ENCODE assay signal across 9 cellular contexts in genomic region chr15:92907880-92908279, GRCh38. TPM values are rescaled to one million over a fixed set of nuclear protein-coding genes. Genes with fewer than 3 reads are reported as not detected.
DNase-seq lines count a peak whose midpoint lies in the region; ATAC-seq and TF ChIP-seq lines count a peak whose summit lies in the region.
"Had no signal": no experiment of that assay in that cellular context is flagged by ENCODE, and none has a peak within 500 bp of the region (broad histone marks: within the 10 kb centered on the region; RNA-seq: fewer than 3 reads in every experiment).

No MANE protein-coding gene starts in this region.

- H3K36me3 ChIP-seq in A673 (ENCODE audit: insufficient read depth, low read length, poor library complexity, severe bottlenecking) (peaks cover 20% of the 10 kb centered on the region), GM23338 (ENCODE audit: insufficient read depth) (no peaks in the 10 kb centered on the region), fibroblast of lung (ENCODE audit: control insufficient read depth, insufficient read depth, low read length) (no peaks in the 10 kb centered on the region)

- TF ChIP-seq CTCF in A673 (conservative IDR thresholded peaks at IDR 0.05; ENCODE audit: low read depth, low read length) (no peak), GM23338 (conservative IDR thresholded peaks at IDR 0.05; ENCODE audit: low read depth in 2 of 2) (no peak), activated B cell treated with CpG ODN at 0.5 μM for 24 hours (IDR thresholded peaks at IDR 0.05) (no peak), fibroblast of lung (conservative IDR thresholded peaks at IDR 0.05 in 1 of 2, IDR thresholded peaks at IDR 0.05 in 1 of 2; ENCODE audit: low read depth in 1 of 2, low read length in 2 of 2) (no peak)

- CTCF ChIA-PET in A673 (lab: Charles Lee), result interaction anchor here (0.6 to 0.9 kb wide), 4 partner anchors 10 to 828 kb away, joined by 3 to 6 read pairs (median 6); no protein-coding TSS in a partner anchor
- CTCF ChIA-PET in activated B cell treated with CpG ODN at 0.5 μM for 24 hours (lab: Charles Lee), result interaction anchor here (1.2 to 3.8 kb wide), 6 partner anchors 9 to 110 kb away, joined by 3 to 28 read pairs (median 8); no protein-coding TSS in a partner anchor

- H3K4me3 Mint-ChIP-seq in GM23338, result no peak overlapping the region; the same call in 2 of the 3 replicates
- H3K4me3 Mint-ChIP-seq in activated B cell treated with CpG ODN at 0.5 μM for 24 hours, result peak overlapping the region; percentile 70

- no TSS peak for BruUV-seq in A673 (replicated peaks; lab: Mats Ljungman, UMichigan)

- intact Hi-C loops in A673 (cut with micrococcal nuclease; ENCODE audit: unreplicated experiment), result no loop called here
- intact Hi-C loops in activated B cell treated with CpG ODN at 0.5 μM for 24 hours (cut with micrococcal nuclease), result no loop called here

- no peak for ATAC-seq in GM23338
- ATAC-seq in activated B cell treated with CpG ODN at 0.5 μM for 24 hours (ENCODE audit: low read depth), result no peak
- no peak for ATAC-seq in HG03135 (IDR thresholded peaks at IDR 0.05; ENCODE audit: unreplicated experiment)
- ATAC-seq in HG03457 (IDR thresholded peaks at IDR 0.05; ENCODE audit: unreplicated experiment), result no peak

- H3K4me1 ChIP-seq in A673 (ENCODE audit: insufficient read depth, low read length, poor library complexity, severe bottlenecking) (peaks cover 53% of the 10 kb centered on the region), GM23338 (ENCODE audit: insufficient read depth) (peaks cover 39% of the 10 kb centered on the region), fibroblast of lung (ENCODE audit: control insufficient read depth, extremely low read depth, insufficient read depth, low read length) (peaks cover 24% of the 10 kb centered on the region)

- peaks cover 42% of the 10 kb centered on the region for H4K20me1 ChIP-seq in GM23338 (replicated peaks; ENCODE audit: insufficient read depth)
- H4K20me1 ChIP-seq in fibroblast of lung (ENCODE audit: control insufficient read depth, extremely low read depth, insufficient read depth, low read length), result no peaks in the 10 kb centered on the region

- H3K4me1 Mint-ChIP-seq in GM23338, result peaks cover 76% of the 10 kb centered on the region
- H3K4me1 Mint-ChIP-seq in activated B cell treated with CpG ODN at 0.5 μM for 24 hours, result peaks cover 90% of the 10 kb centered on the region

- H3K79me2 ChIP-seq in GM23338 (replicated peaks; ENCODE audit: insufficient read depth) (peaks cover 95% of the 10 kb centered on the region), fibroblast of lung (ENCODE audit: control insufficient read depth, insufficient read depth, low read length) (peaks cover 94% of the 10 kb centered on the region)

- H3K9me3 Mint-ChIP-seq in GM23338 (no peaks in the 10 kb centered on the region; the same call in 2 of the 3 replicates), activated B cell treated with CpG ODN at 0.5 μM for 24 hours (no peaks in the 10 kb centered on the region)

- H3K36me3 Mint-ChIP-seq in GM23338 (ENCODE audit: low read depth), result peaks cover 42% of the 10 kb centered on the region
- peaks cover 52% of the 10 kb centered on the region for H3K36me3 Mint-ChIP-seq in activated B cell treated with CpG ODN at 0.5 μM for 24 hours (ENCODE audit: low read depth)

- H3K27me3 Mint-ChIP-seq in GM23338 (ENCODE audit: insufficient read depth, low read depth, poor library complexity), result peaks cover 18% of the 10 kb centered on the region
- no peaks in the 10 kb centered on the region for H3K27me3 Mint-ChIP-seq in activated B cell treated with CpG ODN at 0.5 μM for 24 hours

- H3K27ac Mint-ChIP-seq in GM23338, result no peak overlapping the region
- peak overlapping the region; percentile 100 for H3K27ac Mint-ChIP-seq in activated B cell treated with CpG ODN at 0.5 μM for 24 hours

- H2AFZ ChIP-seq in GM23338, result no peak overlapping the region
- no peak overlapping the region for H2AFZ ChIP-seq in fibroblast of lung (ENCODE audit: low read length)

- H3K4me2 ChIP-seq in GM23338 (peak overlapping the region; percentile 26; the same call in 1 of the 2 replicates), fibroblast of lung (ENCODE audit: extremely low read depth, insufficient read depth, low read length) (peak overlapping the region; percentile 99)

- H3F3A ChIP-seq in GM23338 (replicated peaks; ENCODE audit: low read depth), result no peaks in the 10 kb centered on the region; the same call in 1 of the 2 replicates

- POLR2A ChIA-PET in A673 (lab: Charles Lee; ENCODE audit: low non-redundant PET), result interaction anchor here (0.7 kb wide), 1 partner anchor 25 kb away, joined by 11 read pairs; no protein-coding TSS in a partner anchor
- POLR2A ChIA-PET in activated B cell treated with CpG ODN at 0.5 μM for 24 hours (lab: Charles Lee), result interaction anchor here (0.6 to 10.5 kb wide), 10 partner anchors 8 to 105 kb away, joined by 3 to 449 read pairs (median 8); no protein-coding TSS in a partner anchor

- no peak overlapping the region for H3K9ac ChIP-seq in fibroblast of lung (ENCODE audit: insufficient read depth, low read length)

- H3K4me3 ChIP-seq in A673 (ENCODE audit: low read depth, low read length, poor library complexity, severe bottlenecking) (peak overlapping the region; percentile 68), GM23338 (no peak overlapping the region), fibroblast of lung (replicated peaks in 1 of 4; ENCODE audit: control extremely low read depth in 1 of 4, insufficient read depth in 1 of 4, low read depth in 3 of 4, low read length in 4 of 4) (peak overlapping the region in 2 of 4 experiments; percentile 70 to 96)
- H3K4me3 ChIP-seq: HAP-1 had no signal

- H3K27me3 ChIP-seq in A673 (replicated peaks; ENCODE audit: insufficient read depth, low read depth, low read length, poor library complexity) (no peaks in the 10 kb centered on the region), GM23338 (ENCODE audit: insufficient read depth) (no peaks in the 10 kb centered on the region), fibroblast of lung (ENCODE audit: control insufficient read depth, insufficient read depth, low read length) (no peaks in the 10 kb centered on the region)

- DNase-seq in A673 (ENCODE audit: low spot score) (peak; percentile 87), GM23338 (ENCODE audit: low spot score) (no peak), activated B cell treated with CpG ODN at 0.5 μM for 24 hours (no peak), fibroblast of lung (ENCODE audit: low read depth in 2 of 2) (peak; percentile 66 to 94), pons (ENCODE audit: low spot score) (peak; percentile 87), OCI-M2 (lab: John Stamatoyannopoulos, UW; ENCODE audit: unreplicated experiment) (no peak)

- H3K9me3 ChIP-seq in A673 (ENCODE audit: low read depth, low read length, poor library complexity, severe bottlenecking) (no peaks in the 10 kb centered on the region), fibroblast of lung (ENCODE audit: control insufficient read depth, insufficient read depth, low read depth, low read length) (no peaks in the 10 kb centered on the region)
- H3K9me3 ChIP-seq: HAP-1 had no signal

- no peaks in the 10 kb centered on the region for H3K9me2 ChIP-seq in GM23338 (ENCODE audit: insufficient read depth)

- H3K27ac ChIP-seq in A673 (ENCODE audit: low read depth, low read length, poor library complexity, severe bottlenecking) (peak overlapping the region; percentile 99), GM23338 (ENCODE audit: low read depth) (no peak overlapping the region), fibroblast of lung (ENCODE audit: insufficient read depth, low read length) (peak overlapping the region; percentile 97)

TF ChIP-seq in GM23338, 12 proteins besides CTCF, POLR2A, EP300 and RAD21 (continues in another document):
- no peak for TF ChIP-seq ZNF114 (CRISPR knock-in tag; IDR thresholded peaks at IDR 0.05)
- no peak for TF ChIP-seq EZH2phosphoT487 (IDR thresholded peaks at IDR 0.05; ENCODE audit: unreplicated experiment)

RNA-seq across cellular contexts. Expression of gene CHD2, which starts 7.8 kb away (rescaled TPM):
- 75.7 and 78.0 TPM in 2 replicates for total RNA-seq in A673 (2021)
- total RNA-seq in GM23338 (2014; rRNA removed; shearing (Covaris generic)), result 108 and 119 TPM in 2 replicates
- 112 and 130 TPM in 2 replicates for polyA plus RNA-seq in GM23338 (2016; fragmentation: Nextera tagmentation; extraction: Ambion mirVana)
- total RNA-seq in activated B cell treated with CpG ODN at 0.5 μM for 24 hours, result 249 and 298 TPM in 2 replicates
- 77.8 and 92.5 TPM in 2 replicates for total RNA-seq in fibroblast of lung
- polyA plus RNA-seq in fibroblast of lung, result 36.5 and 41.3 TPM in 2 replicates
- 29.4 and 35.1 TPM in 2 replicates for polyA plus RNA-seq in fibroblast of lung (2012)
- 33.6 and 46.0 TPM in 2 replicates for polyA minus RNA-seq in fibroblast of lung (ENCODE audit: low replicate concordance)

Comparison
In these comparisons a context has a peak if more than half of its experiments do, and no peak if none do; other contexts are left out.
1. DNase-seq: peak in A673 (single experiment), fibroblast of lung (2 of 2) and pons (single experiment); none in GM23338 (single experiment), activated B cell treated with CpG ODN at 0.5 μM for 24 hours (single experiment) and OCI-M2 (single experiment).